In the genomic region with DNA sequence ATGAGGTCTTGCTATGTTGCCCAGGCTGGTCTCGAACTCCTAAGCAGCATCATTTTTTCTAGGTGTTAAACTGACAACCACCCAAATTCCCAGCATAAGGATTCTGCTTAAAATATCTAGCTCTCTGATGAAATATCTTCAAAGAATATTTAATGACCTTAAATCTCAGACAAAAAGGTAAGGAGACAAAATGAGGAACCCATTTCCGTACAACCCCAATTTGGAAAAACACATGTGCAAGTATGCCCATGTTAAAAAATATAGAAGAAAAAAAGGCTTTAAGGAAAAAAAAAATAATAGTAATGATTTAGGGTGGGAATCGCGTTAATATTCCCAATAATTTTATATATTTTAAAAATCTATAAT, we compare ENCODE assay signal across 8 cellular contexts. TPM values are rescaled to one million over a fixed set of nuclear protein-coding genes. Genes with fewer than 3 reads are reported as not detected.
DNase-seq lines count a peak whose midpoint lies in the region; ATAC-seq and TF ChIP-seq lines count a peak whose summit lies in the region.

No MANE protein-coding gene starts in this region.

- no peaks in the 10 kb centered on the region for H3K9me3 ChIP-seq in ectodermal cell (ENCODE audit: control insufficient read depth, low read length)
- H3K9me3 ChIP-seq in ovary: no peaks in the 10 kb centered on the region

- H3K4me3 ChIP-seq in GM12864 (ENCODE audit: low read depth, low read length): peak overlapping the region; percentile 86; the same call in 1 of the 2 replicates
- H3K4me3 ChIP-seq in ectodermal cell (ENCODE audit: insufficient read depth, low read depth, low read length): peak overlapping the region; percentile 93
- peak overlapping the region; percentile 56 for H3K4me3 ChIP-seq in ovary

- H3K27me3 ChIP-seq in ectodermal cell (ENCODE audit: control insufficient read depth, insufficient read depth, low read length, poor library complexity, severe bottlenecking) (no peaks in the 10 kb centered on the region), ovary (no peaks in the 10 kb centered on the region)

- DNase-seq in GM12864 (ENCODE audit: low read depth) (no peak), NCI-H69 (lab: John Stamatoyannopoulos, UW) (peak; percentile 24), ovary (no peak), GM19238 (ENCODE audit: insufficient read length, low spot score) (no peak), inferior parietal cortex (ENCODE audit: extremely low spot score) (no peak), HT-29 (ENCODE audit: low spot score) (no peak)

- no peak for TF ChIP-seq EP300 in ovary (IDR thresholded peaks at IDR 0.05)

- no peak for ATAC-seq in HG03159 (IDR thresholded peaks at IDR 0.05; ENCODE audit: unreplicated experiment)

- no peaks in the 10 kb centered on the region for H3K36me3 ChIP-seq in ectodermal cell (ENCODE audit: control insufficient read depth, insufficient read depth, low read length)
- no peaks in the 10 kb centered on the region for H3K36me3 ChIP-seq in ovary

- intact Hi-C loops in ovary (cut with DNase I): loop anchor here in 1 of 4 donors (5.0 kb wide), 1 partner anchor 826 kb away; a partner anchor contains a TSS

- TF ChIP-seq CTCF in GM12864 (IDR thresholded peaks at IDR 0.05; ENCODE audit: low read depth, low read length, missing control alignments) (no peak), ovary (IDR thresholded peaks at IDR 0.05) (no peak)

- H3K27ac ChIP-seq in ectodermal cell (ENCODE audit: insufficient read depth, low read depth, low read length, poor library complexity, severe bottlenecking): no peak overlapping the region
- no peak overlapping the region for H3K27ac ChIP-seq in ovary

- peaks cover 17% of the 10 kb centered on the region for H3K4me1 ChIP-seq in ectodermal cell (ENCODE audit: control insufficient read depth, insufficient read depth, low read length)
- peaks cover 5% of the 10 kb centered on the region for H3K4me1 ChIP-seq in ovary (ENCODE audit: insufficient read depth)

- 75 to 84% methylated on average over 1 to 2 of the region's 4 CpGs for WGBS in ectodermal cell, 2 experiments
- 12 to 20% (median 14%) methylated on average over 4 of the region's 4 CpGs for WGBS in ovary, 3 donors

- no peak for TF ChIP-seq POLR2A in ovary (IDR thresholded peaks at IDR 0.05)

RNA-seq across cellular contexts. Expression of a gene that starts 1.4 kb away (rescaled TPM):
- 39.2 TPM for polyA plus RNA-seq in ectodermal cell (2013, experiment 1 of 4)
- 45.9 TPM for polyA plus RNA-seq in ectodermal cell (2013, experiment 2 of 4)
- polyA plus RNA-seq in ectodermal cell (2013, experiment 3 of 4): 34.3 TPM
- polyA plus RNA-seq in ectodermal cell (2013, experiment 4 of 4): 39.5 TPM
- total RNA-seq in ovary: 10 to 100 TPM; 25.7 to 47.3 (median 39.6) TPM
- 10 to 100 TPM; 19.0 to 30.5 TPM for polyA plus RNA-seq in ovary
- 8.5 and 11.6 TPM in 2 replicates for total RNA-seq in HT-29 (2014; rRNA removed; shearing (Covaris generic))
